In genomic region chr3:50272911-50273688, GRCh38 we compare ENCODE assay signal across 8 cellular contexts. TPM values are rescaled to one million over a fixed set of nuclear protein-coding genes. Genes with fewer than 3 reads are reported as not detected.
DNase-seq lines count a peak whose midpoint lies in the region; ATAC-seq and TF ChIP-seq lines count a peak whose summit lies in the region.

No MANE protein-coding gene starts in this region.

- ATAC-seq in GM21526 (IDR thresholded peaks at IDR 0.05; ENCODE audit: low FRiP score, unreplicated experiment) (peak; percentile 56), gastroesophageal sphincter (peak; percentile 77)

- H3K27me3 ChIP-seq in gastroesophageal sphincter: peaks cover 33% of the 10 kb centered on the region

- no peak for TF ChIP-seq EP300 in gastroesophageal sphincter (IDR thresholded peaks at IDR 0.05)

- WGBS in gastroesophageal sphincter (ENCODE audit: low coverage in 1 of 2), 2 donors: 4 to 6% methylated on average over 4 to 10 of the region's 61 CpGs

- peak in 3 of 4 experiments; percentile 98 to 100 (median 99) for TF ChIP-seq CTCF in gastroesophageal sphincter (IDR thresholded peaks at IDR 0.05)

- no peak for TF ChIP-seq POLR2A in gastroesophageal sphincter (IDR thresholded peaks at IDR 0.05)

- DNase-seq in DMS153 (lab: John Stamatoyannopoulos, UW) (peak; percentile 4), SHP77 treated with DMSO at 0.1 percent for 48 hours (lab: John Stamatoyannopoulos, UW) (peak; percentile 39), activated gamma-delta T cell treated with Interleukin-2 at 50 U/mL for 16 hours (peak; percentile 87), nucleus accumbens (lab: John Stamatoyannopoulos, UW) (peak in 52 of 56 donors; percentile 37 to 92 (median 80)), substantia nigra (lab: John Stamatoyannopoulos, UW) (peak in 48 of 49 donors; percentile 42 to 94 (median 84))
- DNase-seq in Jurkat, Clone E6-1 (ENCODE audit: low read depth, low spot score): peak; percentile 41

- peaks cover 0 to 27% of the 10 kb centered on the region in 2 donors for H3K36me3 ChIP-seq in gastroesophageal sphincter

- no peaks in the 10 kb centered on the region for H3K9me3 ChIP-seq in gastroesophageal sphincter

- no peak overlapping the region for H3K4me3 ChIP-seq in Jurkat, Clone E6-1 (ENCODE audit: low read length)
- H3K4me3 ChIP-seq in gastroesophageal sphincter: peak overlapping the region in 1 of 2 donors; percentile 44

- H3K4me1 ChIP-seq in gastroesophageal sphincter: peaks cover 0 to 80% (median 30%) of the 10 kb centered on the region in 3 donors

- H3K27ac ChIP-seq in gastroesophageal sphincter (peak overlapping the region in 1 of 4 donors; percentile 59), substantia nigra (ENCODE audit: low read depth, low read length, poor library complexity, severe bottlenecking) (peak overlapping the region; percentile 98)

RNA-seq across cellular contexts. Expression of gene SEMA3B, which starts 4.2 kb away (rescaled TPM):
- 1.2 TPM for polyA plus RNA-seq in Jurkat, Clone E6-1 (2012; ENCODE audit: insufficient read depth, insufficient read length)
- total RNA-seq in gastroesophageal sphincter: 10 to 100 TPM; 29.1 to 54.9 (median 44.2) TPM

RNA-seq across cellular contexts. Expression of gene LSMEM2, which starts 5.8 kb away (rescaled TPM):
- polyA plus RNA-seq in Jurkat, Clone E6-1 (2012; ENCODE audit: insufficient read depth, insufficient read length): not detected
- not detected for total RNA-seq in gastroesophageal sphincter

RNA-seq across cellular contexts. Expression of gene IFRD2, which starts 19.1 kb away (rescaled TPM):
- 140 TPM for polyA plus RNA-seq in Jurkat, Clone E6-1 (2012; ENCODE audit: insufficient read depth, insufficient read length)
- 10 to 100 TPM; 37.3 to 85.4 (median 64.9) TPM for total RNA-seq in gastroesophageal sphincter

RNA-seq across cellular contexts. Expression of gene HYAL3, which starts 26.1 kb away (rescaled TPM):
- 7.3 TPM for polyA plus RNA-seq in Jurkat, Clone E6-1 (2012; ENCODE audit: insufficient read depth, insufficient read length)
- 1 to 10 TPM; 2.4 to 8.8 (median 4.0) TPM for total RNA-seq in gastroesophageal sphincter

RNA-seq across cellular contexts. Expression of gene NAA80, which starts 26.1 kb away (rescaled TPM):
- 15.7 TPM for polyA plus RNA-seq in Jurkat, Clone E6-1 (2012; ENCODE audit: insufficient read depth, insufficient read length)
- total RNA-seq in gastroesophageal sphincter: 10 to 100 TPM in 1 of 4 donors, 1 to 10 TPM in 3; 4.2 to 12.3 (median 7.9) TPM

Comparison
In these comparisons a context has a peak if more than half of its experiments do, and no peak if none do; other contexts are left out.
1. DNase-seq: peak in every context shown above with its lines; median percentile 87 in activated gamma-delta T cell treated with Interleukin-2 at 50 U/mL for 16 hours; 84 in substantia nigra; 80 in nucleus accumbens; 41 in Jurkat, Clone E6-1; 39 in SHP77 treated with DMSO at 0.1 percent for 48 hours; 4 in DMS153.